ENCODE assay signal across 8 cellular contexts in genomic region chr1:99737016-99737415, GRCh38. TPM values are rescaled to one million over a fixed set of nuclear protein-coding genes. Genes with fewer than 3 reads are reported as not detected.
A peak's percentile ranks its signal among the peaks of the same experiment; 100 is the strongest.
DNase-seq lines count a peak whose midpoint lies in the region; ATAC-seq and TF ChIP-seq lines count a peak whose summit lies in the region.

No MANE protein-coding gene starts in this region.

- H3K27ac Mint-ChIP-seq in activated naive CD8-positive, alpha-beta T cell treated with anti-CD3 and anti-CD28 coated beads, Interleukin-2, amount 50 U/mL, for 24 hours: no peak overlapping the region
- H3K27ac Mint-ChIP-seq in activated CD8-positive, alpha-beta memory T cell treated with anti-CD3 and anti-CD28 coated beads, Interleukin-2, amount 10 ng/mL, durations not matched to agents 7 days and 5 days: no peak overlapping the region

- TF ChIP-seq EP300 in Ishikawa (IDR thresholded peaks at IDR 0.05; ENCODE audit: borderline replicate concordance): no peak

- CTCF ChIA-PET in activated CD8-positive, alpha-beta memory T cell treated with anti-CD3 and anti-CD28 coated beads, Interleukin-2, amount 10 ng/mL, durations not matched to agents 7 days and 5 days (lab: Charles Lee): no interaction called here

- DNase-seq in DMS153 (lab: John Stamatoyannopoulos, UW) (peak; percentile 18), globus pallidus (ENCODE audit: low spot score) (peak; percentile 52), retina (peak; percentile 18)
- DNase-seq in activated naive CD8-positive, alpha-beta T cell treated with anti-CD3 and anti-CD28 coated beads, Interleukin-2, amount 50 U/mL, for 24 hours: no peak
- no peak for DNase-seq in activated CD8-positive, alpha-beta memory T cell treated with anti-CD3 and anti-CD28 coated beads, Interleukin-2, amount 10 ng/mL, durations not matched to agents 7 days and 5 days

- no peaks in the 10 kb centered on the region for H3K9me3 Mint-ChIP-seq in activated naive CD8-positive, alpha-beta T cell treated with anti-CD3 and anti-CD28 coated beads, Interleukin-2, amount 50 U/mL, for 24 hours
- no peaks in the 10 kb centered on the region for H3K9me3 Mint-ChIP-seq in activated CD8-positive, alpha-beta memory T cell treated with anti-CD3 and anti-CD28 coated beads, Interleukin-2, amount 10 ng/mL, durations not matched to agents 7 days and 5 days (ENCODE audit: low read depth)

- TF ChIP-seq RAD21 in Ishikawa (IDR thresholded peaks at IDR 0.05; ENCODE audit: low read depth): peak; percentile 81

- H3K36me3 Mint-ChIP-seq in activated naive CD8-positive, alpha-beta T cell treated with anti-CD3 and anti-CD28 coated beads, Interleukin-2, amount 50 U/mL, for 24 hours (ENCODE audit: low read depth): no peaks in the 10 kb centered on the region
- H3K36me3 Mint-ChIP-seq in activated CD8-positive, alpha-beta memory T cell treated with anti-CD3 and anti-CD28 coated beads, Interleukin-2, amount 10 ng/mL, durations not matched to agents 7 days and 5 days: peaks cover 5% of the 10 kb centered on the region

- no peaks in the 10 kb centered on the region for H3K4me1 Mint-ChIP-seq in activated naive CD8-positive, alpha-beta T cell treated with anti-CD3 and anti-CD28 coated beads, Interleukin-2, amount 50 U/mL, for 24 hours
- no peaks in the 10 kb centered on the region for H3K4me1 Mint-ChIP-seq in activated CD8-positive, alpha-beta memory T cell treated with anti-CD3 and anti-CD28 coated beads, Interleukin-2, amount 10 ng/mL, durations not matched to agents 7 days and 5 days

- H3K4me3 Mint-ChIP-seq in activated naive CD8-positive, alpha-beta T cell treated with anti-CD3 and anti-CD28 coated beads, Interleukin-2, amount 50 U/mL, for 24 hours: no peak overlapping the region
- no peak overlapping the region for H3K4me3 Mint-ChIP-seq in activated CD8-positive, alpha-beta memory T cell treated with anti-CD3 and anti-CD28 coated beads, Interleukin-2, amount 10 ng/mL, durations not matched to agents 7 days and 5 days

- ATAC-seq in SK-N-SH treated with all-trans-retinoic acid at 6 μM for 48 hours (peak; percentile 100), GM21737 (IDR thresholded peaks at IDR 0.05; ENCODE audit: unreplicated experiment) (no peak)
- no peak for ATAC-seq in activated naive CD8-positive, alpha-beta T cell treated with anti-CD3 and anti-CD28 coated beads, Interleukin-2, amount 50 U/mL, for 24 hours
- no peak for ATAC-seq in activated CD8-positive, alpha-beta memory T cell treated with anti-CD3 and anti-CD28 coated beads, Interleukin-2, amount 10 ng/mL, durations not matched to agents 7 days and 5 days

- H3K27me3 Mint-ChIP-seq in activated naive CD8-positive, alpha-beta T cell treated with anti-CD3 and anti-CD28 coated beads, Interleukin-2, amount 50 U/mL, for 24 hours: no peaks in the 10 kb centered on the region
- H3K27me3 Mint-ChIP-seq in activated CD8-positive, alpha-beta memory T cell treated with anti-CD3 and anti-CD28 coated beads, Interleukin-2, amount 10 ng/mL, durations not matched to agents 7 days and 5 days: no peaks in the 10 kb centered on the region

TF ChIP-seq in Ishikawa, 13 proteins besides CTCF, POLR2A, EP300 and RAD21 (continues in another document):
- TF ChIP-seq ZBTB7A (IDR thresholded peaks at IDR 0.05; ENCODE audit: low read depth) (no peak), TAF1 (IDR thresholded peaks at IDR 0.05; ENCODE audit: low read depth) (no peak), TEAD4 (IDR thresholded peaks at IDR 0.05) (no peak), CEBPB (IDR thresholded peaks at IDR 0.05) (no peak), NFIC (IDR thresholded peaks at IDR 0.05) (no peak), CREB1 (IDR thresholded peaks at IDR 0.05; ENCODE audit: low read depth) (no peak), YY1 (IDR thresholded peaks at IDR 0.05; ENCODE audit: low read depth) (no peak), FOXM1 (IDR thresholded peaks at IDR 0.05; ENCODE audit: borderline replicate concordance, low read depth) (no peak), EGR1 (IDR thresholded peaks at IDR 0.05) (no peak), REST (IDR thresholded peaks at IDR 0.05; ENCODE audit: low read depth) (no peak), MAX (IDR thresholded peaks at IDR 0.05) (no peak), TCF12 (IDR thresholded peaks at IDR 0.05; ENCODE audit: low read depth) (no peak)

TF ChIP-seq in SK-N-SH treated with all-trans-retinoic acid at 6 μM for 48 hours, 23 proteins besides CTCF, POLR2A, EP300 and RAD21:
- TF ChIP-seq ZNF8 (CRISPR knock-in tag; IDR thresholded peaks at IDR 0.05): no peak
- no peak for TF ChIP-seq CREB5 (CRISPR knock-in tag; IDR thresholded peaks at IDR 0.05; ENCODE audit: low read depth)
- no peak for TF ChIP-seq ZC3H10 (CRISPR knock-in tag; IDR thresholded peaks at IDR 0.05)
- no peak for TF ChIP-seq CSRNP3 (CRISPR knock-in tag; IDR thresholded peaks at IDR 0.05)
- TF ChIP-seq RARB (CRISPR knock-in tag; IDR thresholded peaks at IDR 0.05): no peak
- no peak for TF ChIP-seq POU6F1 (CRISPR knock-in tag; IDR thresholded peaks at IDR 0.05; ENCODE audit: borderline replicate concordance, low read depth)
- no peak for TF ChIP-seq ZNF70 (CRISPR knock-in tag; IDR thresholded peaks at IDR 0.05)
- TF ChIP-seq ESRRG (CRISPR knock-in tag; IDR thresholded peaks at IDR 0.05): no peak
- TF ChIP-seq TSHZ2 (CRISPR knock-in tag; IDR thresholded peaks at IDR 0.05): no peak

RNA-seq across cellular contexts. Expression of gene FRRS1, which starts 29.4 kb away (rescaled TPM):
- total RNA-seq in activated CD8-positive, alpha-beta memory T cell treated with anti-CD3 and anti-CD28 coated beads, Interleukin-2, amount 10 ng/mL, durations not matched to agents 7 days and 5 days: 1 to 10 TPM; 3.6 to 4.9 TPM

Comparison
In these comparisons a context has a peak if more than half of its experiments do, and no peak if none do; other contexts are left out.
1. DNase-seq: peak in DMS153 (single experiment), globus pallidus (single experiment) and retina (single experiment); none in activated naive CD8-positive, alpha-beta T cell treated with anti-CD3 and anti-CD28 coated beads, Interleukin-2, amount 50 U/mL, for 24 hours (single experiment) and activated CD8-positive, alpha-beta memory T cell treated with anti-CD3 and anti-CD28 coated beads, Interleukin-2, amount 10 ng/mL, durations not matched to agents 7 days and 5 days (single experiment).